In genomic region chr4:165922747-165923146, GRCh38 we compare ENCODE assay signal across 18 cellular contexts.
"Had no signal": no experiment of that assay in that cellular context is flagged by ENCODE, and none has a peak within 500 bp of the region (broad histone marks: within the 10 kb centered on the region; RNA-seq: fewer than 3 reads in every experiment).

No MANE protein-coding gene starts in this region.

- H3K79me2 ChIP-seq: parathyroid adenoma had no signal

- DNase-seq: effector memory CD4-positive, alpha-beta T cell; heart left ventricle; hippocampal formation; left colon; mesendoderm; naive B cell; occipital lobe; right lobe of liver; stimulated activated CD4-positive, alpha-beta T cell treated with anti-CD3 and anti-CD28 coated beads, Interleukin-4, amount 100 ng/mL, for 1 hour; stimulated activated CD8-positive, alpha-beta memory T cell treated with anti-CD3 and anti-CD28 coated beads, Interleukin-4, amount 100 ng/mL, for 48 hours; stimulated activated naive CD8-positive, alpha-beta T cell treated with anti-CD3 and anti-CD28 coated beads, Interleukin-15, Interleukin-2, amounts not matched to agents 100 U/mL and 50 U/mL, for 24 hours; thyroid gland; uterus had no signal

- H3K27ac ChIP-seq: heart left ventricle, parathyroid adenoma, prostate gland, right lobe of liver, suprapubic skin, thyroid gland, uterus had no signal

- H2AFZ ChIP-seq: parathyroid adenoma had no signal

- ATAC-seq: esophagus mucosa; heart left ventricle; left colon; right lobe of liver; stimulated activated effector memory CD8-positive, alpha-beta T cell treated with anti-CD3 and anti-CD28 coated beads, Interleukin-12 subunit alpha, Interleukin-12 subunit beta, amount 100 ng/mL, for 72 hours; stimulated activated naive CD8-positive, alpha-beta T cell treated with anti-CD3 and anti-CD28 coated beads, Interleukin-15, Interleukin-2, amounts not matched to agents 100 U/mL and 50 U/mL, for 24 hours had no signal

- H3K36me3 ChIP-seq: heart left ventricle, prostate gland, right lobe of liver, suprapubic skin, thyroid gland, uterus had no signal

- H3K9me3 ChIP-seq: heart left ventricle, prostate gland, right lobe of liver, suprapubic skin, thyroid gland, uterus had no signal

- H3K4me3 ChIP-seq: heart left ventricle, prostate gland, right lobe of liver, suprapubic skin, thyroid gland, uterus had no signal

- H3K4me1 ChIP-seq: heart left ventricle, parathyroid adenoma, prostate gland, right lobe of liver, suprapubic skin, uterus had no signal

- H3K27me3 ChIP-seq: heart left ventricle, right lobe of liver, suprapubic skin, thyroid gland, uterus had no signal
